In genomic region chr16:79509221-79509631, GRCh38 we compare ENCODE assay signal across 12 cellular contexts.
A peak's percentile ranks its signal among the peaks of the same experiment; 100 is the strongest.
DNase-seq lines count a peak whose midpoint lies in the region; ATAC-seq and TF ChIP-seq lines count a peak whose summit lies in the region.
"Had no signal": no experiment of that assay in that cellular context is flagged by ENCODE, and none has a peak within 500 bp of the region (broad histone marks: within the 10 kb centered on the region; RNA-seq: fewer than 3 reads in every experiment).

No MANE protein-coding gene starts in this region.

- H3K27ac ChIP-seq in VCaP (peak overlapping the region; percentile 20; the same call in 1 of the 2 replicates), upper lobe of right lung (no peak overlapping the region)
- H3K27ac ChIP-seq: parathyroid adenoma had no signal

- H3K4me1 Mint-ChIP-seq in effector memory CD8-positive, alpha-beta T cell (ENCODE audit: low read depth in 2 of 2): no peaks in the 10 kb centered on the region
- peaks cover 2% of the 10 kb centered on the region for H3K4me1 Mint-ChIP-seq in mesothelial cell of epicardium

- H3K4me3 Mint-ChIP-seq in effector memory CD8-positive, alpha-beta T cell: no peak overlapping the region
- no peak overlapping the region for H3K4me3 Mint-ChIP-seq in mesothelial cell of epicardium
- H3K4me3 Mint-ChIP-seq: activated T-cell treated with anti-CD3 and anti-CD28 coated beads, Interleukin-2, amount 50 U/mL, for 4 hours had no signal

- H3K36me3 Mint-ChIP-seq in effector memory CD8-positive, alpha-beta T cell (ENCODE audit: insufficient read depth): no peaks in the 10 kb centered on the region
- H3K36me3 Mint-ChIP-seq in mesothelial cell of epicardium: no peaks in the 10 kb centered on the region

- H3K4me1 ChIP-seq in upper lobe of right lung: peaks cover 12% of the 10 kb centered on the region
- H3K4me1 ChIP-seq: parathyroid adenoma had no signal

- peak; percentile 69 for ATAC-seq in upper lobe of right lung
- no peak for ATAC-seq in effector memory CD8-positive, alpha-beta T cell (replicated peaks)
- ATAC-seq: activated T-cell treated with anti-CD3 and anti-CD28 coated beads, Interleukin-2, amount 50 U/mL, for 4 hours had no signal

- no peaks in the 10 kb centered on the region for H3K9me3 Mint-ChIP-seq in effector memory CD8-positive, alpha-beta T cell
- H3K9me3 Mint-ChIP-seq in mesothelial cell of epicardium: no peaks in the 10 kb centered on the region
- H3K9me3 Mint-ChIP-seq: activated T-cell treated with anti-CD3 and anti-CD28 coated beads, Interleukin-2, amount 50 U/mL, for 4 hours had no signal

- DNase-seq in SIG-M5 treated with dmso at 0.1 percent for 504 hours (lab: John Stamatoyannopoulos, UW; ENCODE audit: unreplicated experiment) (peak; percentile 38), SIG-M5 (lab: John Stamatoyannopoulos, UW) (no peak), left kidney (ENCODE audit: low read depth, low spot score) (peak; percentile 3), upper lobe of right lung (no peak), GM19238 (ENCODE audit: insufficient read length, low spot score) (no peak), mesothelial cell of epicardium (ENCODE audit: low spot score in 2 of 2, unreplicated experiment in 2 of 2) (no peak)
- DNase-seq in effector memory CD8-positive, alpha-beta T cell: no peak
- DNase-seq: ACHN; activated T-cell treated with anti-CD3 and anti-CD28 coated beads, Interleukin-2, amount 50 U/mL, for 4 hours; NCI-H1048 had no signal

- TF ChIP-seq CTCF in VCaP (conservative IDR thresholded peaks at IDR 0.05) (no peak), upper lobe of right lung (IDR thresholded peaks at IDR 0.05) (no peak), mesothelial cell of epicardium (IDR thresholded peaks at IDR 0.05; ENCODE audit: unreplicated experiment) (no peak)

- no peak overlapping the region for H3K27ac Mint-ChIP-seq in effector memory CD8-positive, alpha-beta T cell
- H3K27ac Mint-ChIP-seq in mesothelial cell of epicardium: no peak overlapping the region

- H3K36me3 ChIP-seq in upper lobe of right lung: no peaks in the 10 kb centered on the region

- H3K27me3 ChIP-seq in upper lobe of right lung: no peaks in the 10 kb centered on the region

- H3K9me3 ChIP-seq in upper lobe of right lung: no peaks in the 10 kb centered on the region

- H3K4me3 ChIP-seq in upper lobe of right lung: no peak overlapping the region

- intact Hi-C loops in upper lobe of right lung (cut with DNase I): no loop called here

- peaks cover 30 to 45% of the 10 kb centered on the region in 2 donors for H3K27me3 Mint-ChIP-seq in effector memory CD8-positive, alpha-beta T cell
- peaks cover 38% of the 10 kb centered on the region for H3K27me3 Mint-ChIP-seq in mesothelial cell of epicardium (ENCODE audit: low read depth)

Comparison
In these comparisons a context has a peak if more than half of its experiments do, and no peak if none do; other contexts are left out.
1. DNase-seq: peak in SIG-M5 treated with dmso at 0.1 percent for 504 hours (single experiment) and left kidney (single experiment); none in SIG-M5 (single experiment), upper lobe of right lung (single experiment), effector memory CD8-positive, alpha-beta T cell (0 of 3), GM19238 (single experiment) and mesothelial cell of epicardium (0 of 2).